In the genomic region with DNA sequence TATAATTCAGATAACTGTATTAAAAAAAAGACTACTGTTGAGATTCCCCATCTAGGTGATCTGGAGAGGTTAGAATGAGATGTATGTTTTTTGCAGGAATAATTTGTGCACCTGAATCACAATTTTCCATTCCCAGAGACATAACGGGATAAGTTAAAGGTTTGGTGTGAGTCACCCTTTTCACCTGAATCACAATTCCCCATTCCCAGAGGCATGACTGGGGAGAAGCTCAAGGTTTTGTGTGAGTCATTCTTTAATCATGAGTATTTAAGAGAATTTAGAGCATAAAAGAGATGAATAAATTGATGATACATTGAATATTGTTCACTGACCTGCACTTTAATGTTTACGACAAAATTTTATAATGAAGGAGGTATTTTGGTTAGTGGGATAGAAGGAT, we compare ENCODE assay signal across 24 cellular contexts. TPM values are rescaled to one million over a fixed set of nuclear protein-coding genes. Genes with fewer than 3 reads are reported as not detected.
"Had no signal": no experiment of that assay in that cellular context is flagged by ENCODE, and none has a peak within 500 bp of the region (broad histone marks: within the 10 kb centered on the region; RNA-seq: fewer than 3 reads in every experiment).

No MANE protein-coding gene starts in this region.

- H3K27me3 ChIP-seq: ascending aorta, body of pancreas, cardiac muscle cell, SJCRH30 had no signal

- H3K36me3 ChIP-seq: ascending aorta, cardiac muscle cell, SJCRH30 had no signal

- H3K27ac ChIP-seq: ascending aorta, body of pancreas, cardiac muscle cell, PC-9, SJCRH30, VCaP had no signal

- ATAC-seq: activated CD8-positive, alpha-beta T cell treated with anti-CD3 and anti-CD28 coated beads, Interleukin-2, amount 10 ng/mL, durations not matched to agents 7 days and 5 days; body of pancreas had no signal

- H3K9me3 Mint-ChIP-seq: activated CD4-positive, alpha-beta T cell treated with anti-CD3 and anti-CD28 coated beads, Interleukin-2, amount 10 ng/mL, durations not matched to agents 7 days and 5 days had no signal

- H3K4me3 Mint-ChIP-seq: activated CD4-positive, alpha-beta T cell treated with anti-CD3 and anti-CD28 coated beads, Interleukin-2, amount 10 ng/mL, durations not matched to agents 7 days and 5 days; activated CD8-positive, alpha-beta T cell treated with anti-CD3 and anti-CD28 coated beads, Interleukin-2, amount 10 ng/mL, durations not matched to agents 7 days and 5 days; activated naive CD8-positive, alpha-beta T cell treated with anti-CD3 and anti-CD28 coated beads, Interleukin-2, amount 10 ng/mL, durations not matched to agents 7 days and 5 days had no signal

- DNase-seq: activated CD4-positive, alpha-beta T cell treated with anti-CD3 and anti-CD28 coated beads, Interleukin-2, amount 10 ng/mL, durations not matched to agents 7 days and 5 days; activated CD4-positive, CD25-positive, alpha-beta regulatory T cell; activated CD8-positive, alpha-beta memory T cell treated with anti-CD3 and anti-CD28 coated beads, Interleukin-2, amount 50 U/mL, for 48 hours; activated CD8-positive, alpha-beta T cell treated with anti-CD3 and anti-CD28 coated beads, Interleukin-2, amount 10 ng/mL, durations not matched to agents 7 days and 5 days; activated naive CD4-positive, alpha-beta T cell treated with anti-CD3 and anti-CD28 coated beads, Interleukin-2, amount 50 U/mL, for 16 hours; activated naive CD8-positive, alpha-beta T cell treated with anti-CD3 and anti-CD28 coated beads, Interleukin-2, amount 10 ng/mL, durations not matched to agents 7 days and 5 days; activated T-cell treated with anti-CD3 and anti-CD28 coated beads, Interleukin-2, amount 50 U/mL, for 1 hour; body of pancreas; NCI-H1105 treated with DMSO at 0.1 percent for 48 hours; NCI-H1436 treated with DMSO at 0.1 percent for 48 hours; NCI-H187; NCI-H2081; NCI-H446; NCI-H524; Right ventricle myocardium superior; SJCRH30; SK-N-SH; T-helper 1 cell had no signal

- H3K9me3 ChIP-seq: ascending aorta, body of pancreas, SK-N-SH had no signal

- H3K4me1 Mint-ChIP-seq: activated CD4-positive, alpha-beta T cell treated with anti-CD3 and anti-CD28 coated beads, Interleukin-2, amount 10 ng/mL, durations not matched to agents 7 days and 5 days; activated naive CD8-positive, alpha-beta T cell treated with anti-CD3 and anti-CD28 coated beads, Interleukin-2, amount 10 ng/mL, durations not matched to agents 7 days and 5 days had no signal

- H3K36me3 Mint-ChIP-seq: activated naive CD8-positive, alpha-beta T cell treated with anti-CD3 and anti-CD28 coated beads, Interleukin-2, amount 10 ng/mL, durations not matched to agents 7 days and 5 days had no signal

- H3K4me1 ChIP-seq: ascending aorta, body of pancreas, SJCRH30 had no signal

- H3K27ac Mint-ChIP-seq: activated CD4-positive, alpha-beta T cell treated with anti-CD3 and anti-CD28 coated beads, Interleukin-2, amount 10 ng/mL, durations not matched to agents 7 days and 5 days; activated CD8-positive, alpha-beta T cell treated with anti-CD3 and anti-CD28 coated beads, Interleukin-2, amount 10 ng/mL, durations not matched to agents 7 days and 5 days; activated naive CD8-positive, alpha-beta T cell treated with anti-CD3 and anti-CD28 coated beads, Interleukin-2, amount 10 ng/mL, durations not matched to agents 7 days and 5 days had no signal

- H3K4me3 ChIP-seq: ascending aorta, body of pancreas, cardiac muscle cell, PC-9, SJCRH30 had no signal

RNA-seq across cellular contexts. Expression of a gene that starts 9.0 kb away (rescaled TPM):
- total RNA-seq: activated CD4-positive, alpha-beta T cell treated with anti-CD3 and anti-CD28 coated beads, Interleukin-2, amount 10 ng/mL, durations not matched to agents 7 days and 5 days; activated CD8-positive, alpha-beta T cell treated with anti-CD3 and anti-CD28 coated beads, Interleukin-2, amount 10 ng/mL, durations not matched to agents 7 days and 5 days; activated naive CD8-positive, alpha-beta T cell treated with anti-CD3 and anti-CD28 coated beads, Interleukin-2, amount 10 ng/mL, durations not matched to agents 7 days and 5 days; ascending aorta; body of pancreas; cardiac muscle cell; PC-9; Right ventricle myocardium superior; RPMI7951; SJCRH30; T-helper 2 cell treated with Interferon-gamma antibody and Interleukin-4, amounts not matched to agents 100 ng/mL and 5 ng/mL, for 36 hours had no signal

RNA-seq across cellular contexts. Expression of a gene that starts 9.0 kb away (rescaled TPM):
- total RNA-seq: activated CD4-positive, alpha-beta T cell treated with anti-CD3 and anti-CD28 coated beads, Interleukin-2, amount 10 ng/mL, durations not matched to agents 7 days and 5 days; activated CD8-positive, alpha-beta T cell treated with anti-CD3 and anti-CD28 coated beads, Interleukin-2, amount 10 ng/mL, durations not matched to agents 7 days and 5 days; activated naive CD8-positive, alpha-beta T cell treated with anti-CD3 and anti-CD28 coated beads, Interleukin-2, amount 10 ng/mL, durations not matched to agents 7 days and 5 days; ascending aorta; body of pancreas; cardiac muscle cell; PC-9; Right ventricle myocardium superior; T-helper 2 cell treated with Interferon-gamma antibody and Interleukin-4, amounts not matched to agents 100 ng/mL and 5 ng/mL, for 36 hours had no signal

RNA-seq across cellular contexts. Expression of a gene that starts 22.7 kb away (rescaled TPM):
- total RNA-seq: activated CD4-positive, alpha-beta T cell treated with anti-CD3 and anti-CD28 coated beads, Interleukin-2, amount 10 ng/mL, durations not matched to agents 7 days and 5 days; activated CD8-positive, alpha-beta T cell treated with anti-CD3 and anti-CD28 coated beads, Interleukin-2, amount 10 ng/mL, durations not matched to agents 7 days and 5 days; activated naive CD8-positive, alpha-beta T cell treated with anti-CD3 and anti-CD28 coated beads, Interleukin-2, amount 10 ng/mL, durations not matched to agents 7 days and 5 days; ascending aorta; body of pancreas; cardiac muscle cell; PC-9; Right ventricle myocardium superior; RPMI7951; SJCRH30; T-helper 2 cell treated with Interferon-gamma antibody and Interleukin-4, amounts not matched to agents 100 ng/mL and 5 ng/mL, for 36 hours had no signal

RNA-seq across cellular contexts. Expression of a gene that starts 59.9 kb away (rescaled TPM):
- total RNA-seq: activated CD4-positive, alpha-beta T cell treated with anti-CD3 and anti-CD28 coated beads, Interleukin-2, amount 10 ng/mL, durations not matched to agents 7 days and 5 days; activated CD8-positive, alpha-beta T cell treated with anti-CD3 and anti-CD28 coated beads, Interleukin-2, amount 10 ng/mL, durations not matched to agents 7 days and 5 days; activated naive CD8-positive, alpha-beta T cell treated with anti-CD3 and anti-CD28 coated beads, Interleukin-2, amount 10 ng/mL, durations not matched to agents 7 days and 5 days; ascending aorta; body of pancreas; cardiac muscle cell; PC-9; Right ventricle myocardium superior; RPMI7951; SJCRH30; T-helper 2 cell treated with Interferon-gamma antibody and Interleukin-4, amounts not matched to agents 100 ng/mL and 5 ng/mL, for 36 hours had no signal
